Comparison of ENCODE assay signal across 10 cellular contexts in the genomic region with DNA sequence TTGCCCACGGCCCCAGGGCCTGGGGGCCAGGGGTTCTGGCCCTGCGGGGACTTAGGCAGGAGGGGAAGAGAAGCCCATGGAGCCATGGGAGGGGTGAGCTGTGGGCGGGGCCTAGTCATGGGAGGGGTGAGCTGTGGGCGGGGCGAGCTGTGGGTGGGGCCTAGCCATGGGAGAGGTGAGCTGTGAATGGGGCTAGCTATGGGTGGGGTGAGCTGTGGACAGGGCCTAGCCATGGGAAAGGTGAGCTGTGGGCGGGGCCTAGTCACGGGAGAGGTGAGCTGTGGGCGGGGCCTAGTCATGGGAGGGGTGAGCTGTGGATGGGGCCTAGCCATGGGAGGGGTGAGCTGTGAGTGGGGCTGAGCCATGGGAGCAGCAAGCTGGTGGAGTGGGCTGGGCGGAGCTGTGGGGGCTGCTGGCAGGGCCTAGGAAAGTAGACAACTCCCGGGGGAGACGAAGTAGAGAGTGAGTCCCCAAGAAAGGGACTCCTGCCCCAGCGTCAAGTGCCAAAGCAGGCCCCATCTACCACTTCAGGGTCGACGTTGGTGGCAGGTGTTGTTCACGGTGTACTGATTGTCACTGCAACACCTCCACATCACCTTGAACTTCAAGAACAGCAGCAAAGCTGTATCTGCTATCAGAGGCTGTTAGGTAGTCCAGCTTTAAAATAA. TPM values are rescaled to one million over a fixed set of nuclear protein-coding genes. Genes with fewer than 3 reads are reported as not detected.
A peak's percentile ranks its signal among the peaks of the same experiment; 100 is the strongest.
DNase-seq lines count a peak whose midpoint lies in the region; ATAC-seq, FAIRE-seq and TF ChIP-seq lines count a peak whose summit lies in the region.
"Had no signal": no experiment of that assay in that cellular context is flagged by ENCODE, and none has a peak within 500 bp of the region (broad histone marks: within the 10 kb centered on the region; RNA-seq: fewer than 3 reads in every experiment).

No MANE protein-coding gene starts in this region.

- ATAC-seq in activated CD8-positive, alpha-beta T cell treated with anti-CD3 and anti-CD28 coated beads for 36 hours = peak; percentile 40
- ATAC-seq in mucosa of descending colon (peak; percentile 64), GM18502 (IDR thresholded peaks at IDR 0.05; ENCODE audit: poor library complexity, unreplicated experiment) (no peak)

- no peaks in the 10 kb centered on the region for H4K20me1 ChIP-seq in neural progenitor cell (ENCODE audit: low read depth)

- POLR2A ChIA-PET in activated CD8-positive, alpha-beta T cell treated with anti-CD3 and anti-CD28 coated beads for 36 hours (lab: Charles Lee) = no interaction called here

- no peak overlapping the region for H3K4me3 ChIP-seq in mucosa of descending colon
- no peak overlapping the region for H3K4me3 ChIP-seq in neural progenitor cell
- H3K4me3 ChIP-seq: SJCRH30 had no signal

- H3K4me1 ChIP-seq in mucosa of descending colon (ENCODE audit: low read depth) = peaks cover 5% of the 10 kb centered on the region
- H3K4me1 ChIP-seq in neural progenitor cell = peaks cover 25% of the 10 kb centered on the region

- H3K9me3 Mint-ChIP-seq in activated CD8-positive, alpha-beta T cell treated with anti-CD3 and anti-CD28 coated beads for 36 hours = no peaks in the 10 kb centered on the region
- no peaks in the 10 kb centered on the region for H3K9me3 Mint-ChIP-seq in neural progenitor cell

- no peaks in the 10 kb centered on the region for H3K9me3 ChIP-seq in mucosa of descending colon
- no peaks in the 10 kb centered on the region for H3K9me3 ChIP-seq in neural progenitor cell (ENCODE audit: low read depth)
- H3K9me3 ChIP-seq: SJCRH30 had no signal

- DNase-seq in NCI-H345 (lab: John Stamatoyannopoulos, UW) (peak; percentile 58), NCI-H345 treated with DMSO at 0.1 percent for 48 hours (lab: John Stamatoyannopoulos, UW; ENCODE audit: unreplicated experiment) (no peak), GM12891 (ENCODE audit: insufficient read length, low spot score) (no peak), mucosa of descending colon (peak in 2 of 3 donors; percentile 58 to 63), D721Med (ENCODE audit: insufficient read length, low spot score) (no peak), neural progenitor cell (ENCODE audit: low spot score) (no peak)
- DNase-seq in activated CD8-positive, alpha-beta T cell treated with anti-CD3 and anti-CD28 coated beads for 36 hours = no peak

- TF ChIP-seq CTCF in activated CD8-positive, alpha-beta T cell treated with anti-CD3 and anti-CD28 coated beads for 36 hours (IDR thresholded peaks at IDR 0.05) = no peak
- TF ChIP-seq CTCF in mucosa of descending colon (IDR thresholded peaks at IDR 0.05) = no peak
- no peak for TF ChIP-seq CTCF in D721Med (IDR thresholded peaks at IDR 0.05; ENCODE audit: insufficient read depth, missing control alignments)
- TF ChIP-seq CTCF in neural progenitor cell (IDR thresholded peaks at IDR 0.05) = no peak

- H3K4me3 Mint-ChIP-seq in activated CD8-positive, alpha-beta T cell treated with anti-CD3 and anti-CD28 coated beads for 36 hours = no peak overlapping the region
- H3K4me3 Mint-ChIP-seq in neural progenitor cell = no peak overlapping the region

- H3K36me3 Mint-ChIP-seq in activated CD8-positive, alpha-beta T cell treated with anti-CD3 and anti-CD28 coated beads for 36 hours (ENCODE audit: low read depth) = no peaks in the 10 kb centered on the region
- peaks cover 5% of the 10 kb centered on the region for H3K36me3 Mint-ChIP-seq in neural progenitor cell

- H3K36me3 ChIP-seq in mucosa of descending colon (ENCODE audit: low read depth) (no peaks in the 10 kb centered on the region), neural progenitor cell (no peaks in the 10 kb centered on the region)
- H3K36me3 ChIP-seq: SJCRH30 had no signal

- no peaks in the 10 kb centered on the region for H3K27me3 ChIP-seq in neural progenitor cell
- H3K27me3 ChIP-seq: SJCRH30 had no signal

- H3K9ac ChIP-seq in neural progenitor cell = no peak overlapping the region

- H3K27ac ChIP-seq in neural progenitor cell = no peak overlapping the region
- H3K27ac ChIP-seq: SJCRH30 had no signal

- no peak for TF ChIP-seq POLR2A in GM12891 (IDR thresholded peaks at IDR 0.05; ENCODE audit: low read depth, low read length)

- no peak overlapping the region for H3K4me2 ChIP-seq in neural progenitor cell

- H3K27me3 Mint-ChIP-seq in activated CD8-positive, alpha-beta T cell treated with anti-CD3 and anti-CD28 coated beads for 36 hours = no peaks in the 10 kb centered on the region
- peaks cover 8% of the 10 kb centered on the region for H3K27me3 Mint-ChIP-seq in neural progenitor cell (ENCODE audit: insufficient read depth, low read depth)

- H2AFZ ChIP-seq in neural progenitor cell (replicated peaks) = no peak overlapping the region

- peak; percentile 48 for FAIRE-seq in GM12891 (lab: Jason Lieb, UNC)
- no peak for FAIRE-seq in D721Med (lab: Jason Lieb, UNC)
- FAIRE-seq: endometrium had no signal

- peaks cover 16% of the 10 kb centered on the region for H3F3A ChIP-seq in neural progenitor cell (ENCODE audit: low read depth)

- intact Hi-C loops in activated CD8-positive, alpha-beta T cell treated with anti-CD3 and anti-CD28 coated beads for 36 hours (cut with micrococcal nuclease) = no loop called here
- intact Hi-C loops in mucosa of descending colon (cut with DNase I, micrococcal nuclease) = no loop called here

- H3K79me2 ChIP-seq in neural progenitor cell (ENCODE audit: low read depth) = no peaks in the 10 kb centered on the region

- peaks cover 7% of the 10 kb centered on the region for H3K4me1 Mint-ChIP-seq in activated CD8-positive, alpha-beta T cell treated with anti-CD3 and anti-CD28 coated beads for 36 hours (ENCODE audit: low read depth)
- peaks cover 66% of the 10 kb centered on the region for H3K4me1 Mint-ChIP-seq in neural progenitor cell

- H3K27ac Mint-ChIP-seq in activated CD8-positive, alpha-beta T cell treated with anti-CD3 and anti-CD28 coated beads for 36 hours = no peak overlapping the region
- H3K27ac Mint-ChIP-seq in neural progenitor cell = no peak overlapping the region

- CTCF ChIA-PET in activated CD8-positive, alpha-beta T cell treated with anti-CD3 and anti-CD28 coated beads for 36 hours (lab: Charles Lee) = interaction anchor here (1.1 kb wide), 1 partner anchor 144 kb away, joined by 4 read pairs; no protein-coding TSS in a partner anchor

TF ChIP-seq in GM12891, 5 proteins besides CTCF, POLR2A, EP300 and RAD21:
- no peak for TF ChIP-seq POLR2AphosphoS5 (IDR thresholded peaks at IDR 0.05; ENCODE audit: low read depth, low read length)
- no peak for TF ChIP-seq POU2F2 (IDR thresholded peaks at IDR 0.05; ENCODE audit: low read depth, low read length)
- TF ChIP-seq PAX5 (IDR thresholded peaks at IDR 0.05; ENCODE audit: insufficient read depth, low read length, severe bottlenecking) = no peak
- no peak for TF ChIP-seq TAF1 (IDR thresholded peaks at IDR 0.05; ENCODE audit: low read depth, low read length)
- TF ChIP-seq SPI1 (IDR thresholded peaks at IDR 0.05; ENCODE audit: low read depth, low read length) = no peak

RNA-seq across cellular contexts. Expression of a gene that starts 19.2 kb away (rescaled TPM):
- 23.3 TPM for polyA plus RNA-seq in GM12891 (2012; ENCODE audit: low read depth, missing spikeins)
- 10 to 100 TPM; 30.3 to 32.3 TPM for total RNA-seq in activated CD8-positive, alpha-beta T cell treated with anti-CD3 and anti-CD28 coated beads for 36 hours
- 10 to 100 TPM; 23.4 to 63.7 (median 32.1) TPM for total RNA-seq in mucosa of descending colon
- 13.2 and 60.0 TPM in 2 replicates for total RNA-seq in neural progenitor cell (ENCODE audit: low replicate concordance)

RNA-seq across cellular contexts. Expression of a gene that starts 53.8 kb away (rescaled TPM):
- polyA plus RNA-seq in GM12891 (2012; ENCODE audit: low read depth, missing spikeins) = 2.6 TPM
- 1 to 10 TPM; 4.0 to 4.3 TPM for total RNA-seq in activated CD8-positive, alpha-beta T cell treated with anti-CD3 and anti-CD28 coated beads for 36 hours
- total RNA-seq in mucosa of descending colon (10 to 100 TPM; 27.9 to 41.2 (median 35.9) TPM), neural progenitor cell (ENCODE audit: low replicate concordance) (4.6 and 10.1 TPM in 2 replicates)

RNA-seq across cellular contexts. Expression of a gene that starts 57.3 kb away (rescaled TPM):
- 13.5 TPM for polyA plus RNA-seq in GM12891 (2012; ENCODE audit: low read depth, missing spikeins)
- 10 to 100 TPM; 30.9 to 32.6 TPM for total RNA-seq in activated CD8-positive, alpha-beta T cell treated with anti-CD3 and anti-CD28 coated beads for 36 hours
- total RNA-seq in mucosa of descending colon = 10 to 100 TPM; 20.7 to 27.9 (median 22.1) TPM
- 9.3 and 52.2 TPM in 2 replicates for total RNA-seq in neural progenitor cell (ENCODE audit: low replicate concordance)

Comparison
In these comparisons a context has a peak if more than half of its experiments do, and no peak if none do; other contexts are left out.
1. DNase-seq: peak in NCI-H345 (single experiment) and mucosa of descending colon (2 of 3); none in NCI-H345 treated with DMSO at 0.1 percent for 48 hours (single experiment), GM12891 (single experiment), activated CD8-positive, alpha-beta T cell treated with anti-CD3 and anti-CD28 coated beads for 36 hours (single experiment), D721Med (single experiment) and neural progenitor cell (single experiment).